Comparison of ENCODE assay signal across 9 cellular contexts in genomic region chr1:222792744-222793143, GRCh38. TPM values are rescaled to one million over a fixed set of nuclear protein-coding genes. Genes with fewer than 3 reads are reported as not detected.
DNase-seq lines count a peak whose midpoint lies in the region; ATAC-seq and TF ChIP-seq lines count a peak whose summit lies in the region.
"Had no signal": no experiment of that assay in that cellular context is flagged by ENCODE, and none has a peak within 500 bp of the region (broad histone marks: within the 10 kb centered on the region; RNA-seq: fewer than 3 reads in every experiment).

No MANE protein-coding gene starts in this region.

- H3K4me1 Mint-ChIP-seq in activated B cell treated with CpG ODN at 0.5 μM for 24 hours = peaks cover 34% of the 10 kb centered on the region

- ATAC-seq in activated B cell treated with CpG ODN at 0.5 μM for 24 hours (ENCODE audit: low read depth) = no peak
- peak; percentile 69 for ATAC-seq in left lobe of liver

- TF ChIP-seq CTCF in activated B cell treated with CpG ODN at 0.5 μM for 24 hours (IDR thresholded peaks at IDR 0.05) = peak; percentile 38

- DNase-seq in AG08395 (ENCODE audit: low spot score) (peak; percentile 49), GM23248 (peak; percentile 49), activated B cell treated with CpG ODN at 0.5 μM for 24 hours (no peak), left lobe of liver (ENCODE audit: low spot score) (no peak), SIG-M5 treated with dmso at 0.1 percent for 504 hours (lab: John Stamatoyannopoulos, UW; ENCODE audit: unreplicated experiment) (no peak), SKM-1 treated with dmso at 0.1 percent for 144 hours (lab: John Stamatoyannopoulos, UW; ENCODE audit: unreplicated experiment) (no peak), HUDEP-2 (lab: John Stamatoyannopoulos, UW; ENCODE audit: unreplicated experiment in 76 of 76) (no peak)
- no peak for DNase-seq in stimulated activated CD4-positive, alpha-beta T cell treated with anti-CD3 and anti-CD28 coated beads, Interleukin-1b, Interleukin-23, amount 100 ng/mL, for 48 hours

- H4K20me1 ChIP-seq in GM23248 (ENCODE audit: insufficient read depth) = no peaks in the 10 kb centered on the region

- CTCF ChIA-PET in activated B cell treated with CpG ODN at 0.5 μM for 24 hours (lab: Charles Lee) = interaction anchor here (1.3 to 3.0 kb wide), 8 partner anchors 42 to 341 kb away, joined by 3 to 28 read pairs (median 6); no protein-coding TSS in a partner anchor

- in situ Hi-C loops in GM23248 (cut with MboI) = loop anchor here (5.0 kb wide), 1 partner anchor 300 kb away; no protein-coding TSS in a partner anchor

- H3K36me3 ChIP-seq in GM23248 (ENCODE audit: low read depth) = no peaks in the 10 kb centered on the region

- no peak overlapping the region for H3K27ac ChIP-seq in GM23248

- no peaks in the 10 kb centered on the region for H3K27me3 Mint-ChIP-seq in activated B cell treated with CpG ODN at 0.5 μM for 24 hours

- no peak overlapping the region for H3K4me3 Mint-ChIP-seq in activated B cell treated with CpG ODN at 0.5 μM for 24 hours

- intact Hi-C loops in activated B cell treated with CpG ODN at 0.5 μM for 24 hours (cut with micrococcal nuclease) = loop anchor here (1.0 to 5.0 kb wide), 9 partner anchors 54 to 904 kb away; no protein-coding TSS in a partner anchor

- no peaks in the 10 kb centered on the region for H3F3A ChIP-seq in GM23248 (ENCODE audit: insufficient read depth)

- H3K9me2 ChIP-seq in GM23248 (ENCODE audit: insufficient read depth) = no peaks in the 10 kb centered on the region

- peak overlapping the region; percentile 13 for H3K27ac Mint-ChIP-seq in activated B cell treated with CpG ODN at 0.5 μM for 24 hours

- peaks cover 11% of the 10 kb centered on the region for H3K9me3 Mint-ChIP-seq in activated B cell treated with CpG ODN at 0.5 μM for 24 hours

- no peaks in the 10 kb centered on the region for H3K79me2 ChIP-seq in GM23248 (ENCODE audit: insufficient read depth)

- H3K4me3 ChIP-seq in GM23248 = no peak overlapping the region

- no peaks in the 10 kb centered on the region for H3K9me3 ChIP-seq in GM23248 (ENCODE audit: low read depth)

- peaks cover 2% of the 10 kb centered on the region for H3K36me3 Mint-ChIP-seq in activated B cell treated with CpG ODN at 0.5 μM for 24 hours (ENCODE audit: low read depth)

- H3K27me3 ChIP-seq in GM23248 (replicated peaks; ENCODE audit: insufficient read depth) = 0 out of 2 replicates have a peak, but pooled peaks cover 5% of the 10 kb centered on the region

- no peak overlapping the region for H2AFZ ChIP-seq in GM23248

- WGBS in GM23248 (ENCODE audit: low coverage in 1 of 2, low lambda C conversion rate in 2 of 2, missing lambda C conversion rate in 2 of 2), 2 experiments = 2% methylated on average over 2 of the region's 2 CpGs

- POLR2A ChIA-PET in activated B cell treated with CpG ODN at 0.5 μM for 24 hours (lab: Charles Lee) = interaction anchor here (0.6 kb wide), 1 partner anchor 80 kb away, joined by 3 read pairs; no protein-coding TSS in a partner anchor

- H3K9ac ChIP-seq in GM23248 = no peak overlapping the region

- H3K4me2 ChIP-seq in GM23248 (ENCODE audit: unreplicated experiment) = no peak overlapping the region

- H3K4me1 ChIP-seq in GM23248 (ENCODE audit: insufficient read depth) = no peaks in the 10 kb centered on the region

RNA-seq across cellular contexts. Expression of gene DISP1, which starts 22.1 kb away (rescaled TPM):
- total RNA-seq in GM23248 (2014; rRNA removed; shearing (Covaris generic)) = 1.5 and 2.6 TPM in 2 replicates
- 3.1 and 3.6 TPM in 2 replicates for polyA plus RNA-seq in GM23248 (2016; fragmentation: Nextera tagmentation; extraction: Ambion mirVana)
- 4.5 and 5.1 TPM in 2 replicates for total RNA-seq in activated B cell treated with CpG ODN at 0.5 μM for 24 hours
- total RNA-seq in left lobe of liver = 3.4 TPM

RNA-seq across cellular contexts. Expression of gene FAM177B, which starts 55.7 kb away (rescaled TPM):
- not detected in 2 replicates for total RNA-seq in GM23248 (2014; rRNA removed; shearing (Covaris generic))
- not detected in 2 replicates for polyA plus RNA-seq in GM23248 (2016; fragmentation: Nextera tagmentation; extraction: Ambion mirVana)
- total RNA-seq in activated B cell treated with CpG ODN at 0.5 μM for 24 hours (3.5 and 3.8 TPM in 2 replicates), left lobe of liver (not detected)
- total RNA-seq: skeletal muscle tissue had no signal

Comparison
In these comparisons a context has a peak if more than half of its experiments do, and no peak if none do; other contexts are left out.
1. DNase-seq: peak in AG08395 (single experiment) and GM23248 (single experiment); none in activated B cell treated with CpG ODN at 0.5 μM for 24 hours (single experiment), left lobe of liver (single experiment), stimulated activated CD4-positive, alpha-beta T cell treated with anti-CD3 and anti-CD28 coated beads, Interleukin-1b, Interleukin-23, amount 100 ng/mL, for 48 hours (single experiment), SIG-M5 treated with dmso at 0.1 percent for 504 hours (single experiment), SKM-1 treated with dmso at 0.1 percent for 144 hours (single experiment) and HUDEP-2 (0 of 76).